21 cellular contexts compared by ENCODE assay signal in the genomic region with DNA sequence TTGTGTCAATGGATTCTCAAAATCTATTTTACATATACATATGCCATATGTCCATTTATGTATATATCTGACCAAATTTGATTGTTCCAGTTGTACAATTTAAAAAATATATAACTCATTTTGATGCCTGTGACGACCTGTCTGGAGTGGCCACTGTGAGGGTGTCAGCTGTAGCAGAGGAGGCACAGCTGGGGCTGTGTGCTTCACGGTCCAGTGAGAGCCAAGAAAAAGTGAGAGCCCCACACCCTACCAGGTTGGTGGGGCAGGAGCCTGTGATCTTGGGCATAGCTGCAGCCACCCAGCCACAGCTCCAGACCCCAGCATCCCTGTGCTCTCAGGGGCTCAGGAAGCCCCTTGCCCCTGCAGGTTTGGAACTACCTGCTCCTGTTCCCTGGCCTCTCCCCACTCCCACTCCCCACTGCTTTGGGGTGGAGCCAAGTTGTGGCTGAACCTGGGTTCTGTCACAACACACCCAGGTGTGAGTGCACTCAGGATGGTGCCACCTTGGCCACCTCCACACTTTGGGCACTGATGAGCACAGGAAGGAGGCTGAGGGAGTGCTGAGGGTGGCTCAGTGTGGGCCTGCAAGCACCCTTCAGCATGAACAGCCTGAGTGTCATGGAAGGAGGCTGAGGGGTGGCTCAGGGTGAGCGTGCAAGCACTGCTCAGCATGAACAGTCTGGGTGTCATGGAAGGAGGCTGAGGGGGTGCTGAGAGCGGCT.
"Had no signal": no experiment of that assay in that cellular context is flagged by ENCODE, and none has a peak within 500 bp of the region (broad histone marks: within the 10 kb centered on the region; RNA-seq: fewer than 3 reads in every experiment).

No MANE protein-coding gene starts in this region.

- H3K4me1 Mint-ChIP-seq: immature natural killer cell, naive B cell, nephron progenitor cell had no signal

- H3K36me3 Mint-ChIP-seq: immature natural killer cell, naive B cell had no signal

- H3K36me3 ChIP-seq: neutrophil, sigmoid colon, stomach, thoracic aorta, transverse colon had no signal

- H3K9me3 Mint-ChIP-seq: endodermal cell, nephron progenitor cell had no signal

- H3K27me3 ChIP-seq: foreskin keratinocyte, neutrophil, sigmoid colon, stomach, transverse colon had no signal

- H3K4me3 Mint-ChIP-seq: endodermal cell, immature natural killer cell, naive B cell, nephron progenitor cell had no signal

- H3K4me1 ChIP-seq: foreskin keratinocyte, sigmoid colon, stomach, transverse colon had no signal

- ATAC-seq: foreskin keratinocyte, left colon had no signal

- H3K27me3 Mint-ChIP-seq: naive B cell had no signal

- H3K9me3 ChIP-seq: neutrophil, sigmoid colon, thoracic aorta, transverse colon had no signal

- DNase-seq: effector CD4-positive, alpha-beta T cell; endodermal cell; erythroblast; foreskin keratinocyte; immature natural killer cell; left colon; mesendoderm; naive B cell; nephron progenitor cell; sigmoid colon; stimulated activated CD4-positive, alpha-beta T cell treated with anti-CD3 and anti-CD28 coated beads, Interleukin-2, amount 100 ng/mL, for 24 hours; stimulated activated CD4-positive, alpha-beta T cell treated with anti-CD3 and anti-CD28 coated beads, Interleukin-4, amount 100 ng/mL, for 4 hours; stimulated activated naive CD4-positive, alpha-beta T cell; stomach; transverse colon had no signal

- FAIRE-seq: colon, endothelial cell of umbilical vein, urothelium cell line had no signal

- H3K4me3 ChIP-seq: sigmoid colon, skin epidermis, stomach, thoracic aorta, transverse colon had no signal

- H3K27ac ChIP-seq: foreskin keratinocyte, neutrophil, sigmoid colon, skin epidermis, stomach, thoracic aorta, transverse colon had no signal

- H3K27ac Mint-ChIP-seq: endodermal cell, immature natural killer cell, naive B cell, nephron progenitor cell had no signal
